Comparison of ENCODE assay signal across 36 cellular contexts in genomic region chr2:125281242-125281641, GRCh38.
"Had no signal": no experiment of that assay in that cellular context is flagged by ENCODE, and none has a peak within 500 bp of the region (broad histone marks: within the 10 kb centered on the region; RNA-seq: fewer than 3 reads in every experiment).

No MANE protein-coding gene starts in this region.

- H3K9me3 ChIP-seq: MG63 had no signal

- DNase-seq: Kasumi-1, MG63, MM.1S, MV-4-11, NCI-H1048, NCI-H1092, NCI-H1092 treated with DMSO at 0.1 percent for 48 hours, NCI-H1105, NCI-H1105 treated with DMSO at 0.1 percent for 48 hours, NCI-H1417, NCI-H1417 treated with DMSO at 0.1 percent for 48 hours, NCI-H1436, NCI-H1436 treated with DMSO at 0.1 percent for 48 hours, NCI-H146, NCI-H1694, NCI-H1694 treated with DMSO at 0.1 percent for 48 hours, NCI-H187, NCI-H187 treated with DMSO at 0.1 percent for 48 hours, NCI-H1930, NCI-H2029, NCI-H2029 treated with DMSO at 0.1 percent for 48 hours, NCI-H2081, NCI-H2081 treated with DMSO at 0.1 percent for 48 hours, NCI-H2107, NCI-H2171, NCI-H2171 treated with DMSO at 0.1 percent for 48 hours, NCI-H2227 treated with DMSO at 0.1 percent for 48 hours, NCI-H226, NCI-H345, NCI-H446, NCI-H446 treated with DMSO at 0.1 percent for 48 hours, NCI-H510A, NCI-H510A treated with DMSO at 0.1 percent for 48 hours, NCI-H524, NCI-H524 treated with DMSO at 0.1 percent for 48 hours, NCI-H526 had no signal

- H3K36me3 ChIP-seq: MG63 had no signal

- H3K4me3 ChIP-seq: MG63 had no signal

- H3K27me3 ChIP-seq: MG63 had no signal
